8 cellular contexts compared by ENCODE assay signal in the genomic region with DNA sequence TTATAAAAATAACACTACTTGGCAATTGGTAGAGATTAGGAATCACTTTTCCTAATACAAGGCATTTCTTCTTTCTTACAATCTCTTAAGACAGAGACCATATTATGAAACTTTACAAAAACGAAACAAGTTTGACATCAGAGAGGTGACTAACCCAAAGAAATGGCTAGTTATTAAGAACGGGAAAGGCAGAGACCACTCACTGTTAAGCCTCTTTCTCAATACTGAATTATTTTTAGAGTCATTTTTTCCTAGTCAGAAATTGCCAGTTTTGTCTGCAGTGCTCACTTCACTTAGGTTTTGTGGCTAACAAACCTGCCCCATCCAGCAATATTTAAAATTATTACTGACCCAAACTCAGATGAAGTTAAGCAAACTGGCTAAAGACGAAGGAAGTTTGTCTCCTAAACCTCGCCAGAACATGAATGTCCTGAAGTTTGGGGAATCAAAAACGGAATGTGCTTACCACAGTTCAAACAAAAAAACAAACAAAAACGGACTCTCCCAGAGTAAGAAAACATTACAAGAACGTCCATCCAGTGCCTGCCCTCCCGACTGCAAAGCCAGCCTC. TPM values are rescaled to one million over a fixed set of nuclear protein-coding genes. Genes with fewer than 3 reads are reported as not detected.
DNase-seq lines count a peak whose midpoint lies in the region; ATAC-seq and TF ChIP-seq lines count a peak whose summit lies in the region.

No MANE protein-coding gene starts in this region.

- no peaks in the 10 kb centered on the region for H3K27me3 Mint-ChIP-seq in natural killer cell (ENCODE audit: low read depth in 2 of 2)

- peaks cover 35% of the 10 kb centered on the region for H3K4me1 ChIP-seq in endocrine pancreas (ENCODE audit: control insufficient read depth, insufficient read depth, low read length)

- intact Hi-C loops in natural killer cell (cut with micrococcal nuclease): loop anchor here (5.0 kb wide), 2 partner anchors 307 to 1903 kb away; a partner anchor contains a TSS

- H3K36me3 ChIP-seq in endocrine pancreas (ENCODE audit: control insufficient read depth, insufficient read depth, low read length): no peaks in the 10 kb centered on the region

- no peaks in the 10 kb centered on the region for H3K36me3 Mint-ChIP-seq in natural killer cell

- no peaks in the 10 kb centered on the region for H3K27me3 ChIP-seq in endocrine pancreas (ENCODE audit: control insufficient read depth, insufficient read depth, low read length)

- H3K9me3 ChIP-seq in endocrine pancreas (ENCODE audit: control insufficient read depth, low read length): no peaks in the 10 kb centered on the region

- no peaks in the 10 kb centered on the region for H3K9me3 Mint-ChIP-seq in natural killer cell

- peak overlapping the region; percentile 98 for H3K4me3 ChIP-seq in endocrine pancreas (ENCODE audit: control insufficient read depth, insufficient read depth, low read length)

- H3K4me3 Mint-ChIP-seq in natural killer cell: peak overlapping the region; percentile 100

- no peak for TF ChIP-seq CTCF in natural killer cell (IDR thresholded peaks at IDR 0.05)

- peak; percentile 37 for ATAC-seq in GM18517 (IDR thresholded peaks at IDR 0.05; ENCODE audit: unreplicated experiment)
- ATAC-seq in HG03175 (IDR thresholded peaks at IDR 0.05; ENCODE audit: unreplicated experiment): peak; percentile 18
- ATAC-seq in natural killer cell: no peak

- H3K4me1 Mint-ChIP-seq in natural killer cell: peaks cover 21 to 22% of the 10 kb centered on the region in 2 donors

- H3K27ac Mint-ChIP-seq in natural killer cell: peak overlapping the region; percentile 98 to 99

- DNase-seq in ACHN (peak; percentile 81), SIG-M5 (lab: John Stamatoyannopoulos, UW) (peak; percentile 84), natural killer cell (no peak), GDM1 (lab: John Stamatoyannopoulos, UW) (no peak), cortex of kidney (lab: John Stamatoyannopoulos, UW) (no peak)

- in situ Hi-C loops in ACHN (cut with HindIII; ENCODE audit: low pct_ligation_motif_present, low pct_unique_long_range_greater_than_20kb, low sequenced_read_pairs): no loop called here

- peak overlapping the region; percentile 86 for H3K9ac ChIP-seq in endocrine pancreas (ENCODE audit: control insufficient read depth, insufficient read depth, low read length)

RNA-seq across cellular contexts. Expression of a gene that starts 1.3 kb away (rescaled TPM):
- 10 to 100 TPM in 1 of 3 donors, 1 to 10 TPM in 2; 7.6 to 11.2 (median 9.5) TPM for total RNA-seq in natural killer cell

RNA-seq across cellular contexts. Expression of a gene that starts 55.3 kb away (rescaled TPM):
- total RNA-seq in natural killer cell: not detected

Comparison
In these comparisons a context has a peak if more than half of its experiments do, and no peak if none do; other contexts are left out.
1. DNase-seq: peak in ACHN (single experiment) and SIG-M5 (single experiment); none in natural killer cell (single experiment), GDM1 (single experiment) and cortex of kidney (single experiment).
2. ATAC-seq: peak in GM18517 (single experiment) and HG03175 (single experiment); none in natural killer cell (0 of 3).